17 cellular contexts compared by ENCODE assay signal in the genomic region with DNA sequence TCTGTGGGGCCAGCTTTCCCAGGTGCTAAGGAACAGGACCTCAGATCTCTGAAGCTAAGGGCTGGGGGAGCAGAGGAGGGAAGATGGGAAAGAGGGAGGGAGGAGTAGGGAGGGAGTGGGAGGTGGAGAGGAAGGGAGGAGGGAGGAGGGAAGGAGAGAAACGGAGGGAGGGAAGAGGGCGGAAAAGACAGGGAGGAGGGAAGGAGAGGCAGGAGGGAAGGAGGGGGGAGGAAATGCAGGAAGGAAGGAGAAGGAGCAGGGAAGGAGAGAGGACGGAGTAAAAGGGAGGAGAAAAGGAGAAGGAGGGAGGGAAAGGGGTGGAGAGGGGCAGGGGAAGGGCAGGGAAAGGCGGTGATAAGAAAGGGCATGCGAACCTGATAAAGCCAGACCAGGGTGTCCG.
A peak's percentile ranks its signal among the peaks of the same experiment; 100 is the strongest.
DNase-seq lines count a peak whose midpoint lies in the region; ATAC-seq, FAIRE-seq and TF ChIP-seq lines count a peak whose summit lies in the region.
"Had no signal": no experiment of that assay in that cellular context is flagged by ENCODE, and none has a peak within 500 bp of the region (broad histone marks: within the 10 kb centered on the region; RNA-seq: fewer than 3 reads in every experiment).

No MANE protein-coding gene starts in this region.

- peak overlapping the region in 1 of 2 experiments; percentile 36 for H3K4ac ChIP-seq in mesenchymal stem cell (ENCODE audit: low read depth in 1 of 2, low read length in 2 of 2)

- H3K27ac ChIP-seq in heart left ventricle (no peak overlapping the region), endothelial cell of umbilical vein (ENCODE audit: insufficient read depth, low read depth, low read length) (no peak overlapping the region), mesenchymal stem cell (ENCODE audit: low read length, poor library complexity, severe bottlenecking) (no peak overlapping the region), testis (peak overlapping the region; percentile 31 to 55), sigmoid colon (no peak overlapping the region)
- H3K27ac ChIP-seq: BLaER1, KMS-11 had no signal

- H3K9me3 ChIP-seq in heart left ventricle (no peaks in the 10 kb centered on the region), endothelial cell of umbilical vein (replicated peaks; ENCODE audit: control insufficient read depth, insufficient read depth, low read length) (no peaks in the 10 kb centered on the region), mesenchymal stem cell (ENCODE audit: control insufficient read depth, low read length) (no peaks in the 10 kb centered on the region), testis (no peaks in the 10 kb centered on the region), sigmoid colon (no peaks in the 10 kb centered on the region)
- H3K9me3 ChIP-seq: BLaER1 had no signal

- ATAC-seq in Right ventricle myocardium inferior (peak; percentile 5), heart left ventricle (no peak), GM19455 (IDR thresholded peaks at IDR 0.05; ENCODE audit: unreplicated experiment) (no peak)
- ATAC-seq: PC-3 had no signal

- no peak overlapping the region for H3K23ac ChIP-seq in mesenchymal stem cell (ENCODE audit: low read length in 2 of 2)

- H2BK5ac ChIP-seq in mesenchymal stem cell (ENCODE audit: low read depth, low read length, poor library complexity, severe bottlenecking): no peak overlapping the region

- no peaks in the 10 kb centered on the region for H3K79me2 ChIP-seq in endothelial cell of umbilical vein (ENCODE audit: control insufficient read depth, insufficient read depth, low read length)

- H4K91ac ChIP-seq in mesenchymal stem cell (ENCODE audit: low read length): no peak overlapping the region

- peak overlapping the region; percentile 65 for H2AFZ ChIP-seq in endothelial cell of umbilical vein (ENCODE audit: low read depth, low read length)
- no peak overlapping the region for H2AFZ ChIP-seq in mesenchymal stem cell (ENCODE audit: low read depth, low read length)

- H3K4me1 ChIP-seq in heart left ventricle: peaks cover 0 to 41% (median 7%) of the 10 kb centered on the region in 12 donors
- no peaks in the 10 kb centered on the region for H3K4me1 ChIP-seq in endothelial cell of umbilical vein (ENCODE audit: control insufficient read depth, extremely low read depth, insufficient read depth, low read length)
- H3K4me1 ChIP-seq in mesenchymal stem cell (ENCODE audit: control insufficient read depth, insufficient read depth, low read depth, low read length): peaks cover 16% of the 10 kb centered on the region
- H3K4me1 ChIP-seq in testis: peaks cover 41% of the 10 kb centered on the region
- peaks cover 0 to 3% (median under 1%) of the 10 kb centered on the region in 4 donors for H3K4me1 ChIP-seq in sigmoid colon

- H3K14ac ChIP-seq in mesenchymal stem cell (ENCODE audit: low read length in 2 of 2): no peak overlapping the region

- no peak overlapping the region for H3K9ac ChIP-seq in endothelial cell of umbilical vein (replicated peaks; ENCODE audit: extremely low read depth, insufficient read depth, low read length)
- no peak overlapping the region for H3K9ac ChIP-seq in mesenchymal stem cell (ENCODE audit: low read length)
- H3K9ac ChIP-seq: BLaER1, KMS-11 had no signal

- WGBS in heart left ventricle, 4 donors: 31 to 35% (median 33%) methylated on average over 6 of the region's 6 CpGs
- WGBS in mesenchymal stem cell: 30% methylated on average over 3 of the region's 6 CpGs
- WGBS in testis, 2 donors: 37 to 39% methylated on average over 6 of the region's 6 CpGs
- WGBS in sigmoid colon, 2 donors: 24 to 54% methylated on average over 6 of the region's 6 CpGs

- POLR2A ChIA-PET in endothelial cell of umbilical vein (lab: Charles Lee): no interaction called here

- BruUV-seq in endothelial cell of umbilical vein (replicated peaks; lab: Mats Ljungman, UMichigan): no TSS peak

- H4K8ac ChIP-seq in mesenchymal stem cell (ENCODE audit: low read length): peak overlapping the region; percentile 19

- TF ChIP-seq CTCF in heart left ventricle (IDR thresholded peaks at IDR 0.05) (no peak), endothelial cell of umbilical vein (IDR thresholded peaks at IDR 0.05; ENCODE audit: extremely low read depth in 1 of 2, insufficient read depth in 1 of 2, low read depth in 1 of 2, low read length in 2 of 2) (no peak), testis (IDR thresholded peaks at IDR 0.05) (no peak), sigmoid colon (IDR thresholded peaks at IDR 0.05) (no peak)

- TF ChIP-seq EP300 in sigmoid colon (IDR thresholded peaks at IDR 0.05): no peak

- H3K9me1 ChIP-seq in endothelial cell of umbilical vein (replicated peaks; ENCODE audit: control insufficient read depth, extremely low read depth, insufficient read depth, low read length): no peaks in the 10 kb centered on the region

- CTCF ChIA-PET in endothelial cell of umbilical vein (lab: Charles Lee): interaction anchor here (1.2 kb wide), 1 partner anchor 57 kb away, joined by 7 read pairs; no protein-coding TSS in a partner anchor

- no peak overlapping the region for H3K18ac ChIP-seq in mesenchymal stem cell (ENCODE audit: low read depth in 1 of 2, low read length in 2 of 2)

- H2BK15ac ChIP-seq in mesenchymal stem cell (ENCODE audit: low read depth, poor library complexity, severe bottlenecking): no peak overlapping the region

- no peak overlapping the region for H3K4me2 ChIP-seq in endothelial cell of umbilical vein (ENCODE audit: insufficient read depth, low read length)
- no peak overlapping the region for H3K4me2 ChIP-seq in mesenchymal stem cell (ENCODE audit: low read length, poor library complexity, severe bottlenecking)
- H3K4me2 ChIP-seq: BLaER1, KMS-11 had no signal

- H2AK5ac ChIP-seq in mesenchymal stem cell (ENCODE audit: low read length, severe bottlenecking): no peak overlapping the region

- TF ChIP-seq POLR2A in heart left ventricle (IDR thresholded peaks at IDR 0.05): no peak
- no peak for TF ChIP-seq POLR2A in endothelial cell of umbilical vein (IDR thresholded peaks at IDR 0.05; ENCODE audit: low read depth, low read length)
- no peak for TF ChIP-seq POLR2A in testis (IDR thresholded peaks at IDR 0.05)
- no peak for TF ChIP-seq POLR2A in sigmoid colon (IDR thresholded peaks at IDR 0.05)

- H3K79me1 ChIP-seq in mesenchymal stem cell (replicated peaks; ENCODE audit: low read length, poor library complexity, severe bottlenecking): no peaks in the 10 kb centered on the region

- H3K4me3 ChIP-seq in heart left ventricle (no peak overlapping the region), endothelial cell of umbilical vein (replicated peaks in 1 of 3; ENCODE audit: insufficient read depth in 1 of 3, low read depth in 1 of 3, low read length in 3 of 3) (no peak overlapping the region), mesenchymal stem cell (ENCODE audit: insufficient read depth in 1 of 2, low read depth in 1 of 2, low read length in 2 of 2) (no peak overlapping the region), testis (no peak overlapping the region), sigmoid colon (no peak overlapping the region)
- H3K4me3 ChIP-seq: BLaER1 had no signal

- dilution Hi-C loops in endothelial cell of umbilical vein (cut with MboI; ENCODE audit: extremely low pct_ligation_motif_present, low sequenced_read_pairs): no loop called here

- no peak for DNase-seq in Right ventricle myocardium inferior (ENCODE audit: missing footprints)
- no peak for DNase-seq in heart left ventricle
- no peak for DNase-seq in endothelial cell of umbilical vein (ENCODE audit: low read depth, low spot score)
- DNase-seq in mesenchymal stem cell: no peak
- no peak for DNase-seq in testis
- no peak for DNase-seq in sigmoid colon
- DNase-seq in KG1 (lab: John Stamatoyannopoulos, UW): no peak
- DNase-seq: 8988T, DMS 273 treated with DMSO at 0.1 percent for 48 hours, NCI-H1105, NCI-H1694 treated with DMSO at 0.1 percent for 48 hours, NCI-H446 treated with DMSO at 0.1 percent for 48 hours, NCI-H748 treated with DMSO at 0.1 percent for 48 hours, PC-3 had no signal

- peak overlapping the region; percentile 29 to 61 for H2BK12ac ChIP-seq in mesenchymal stem cell (ENCODE audit: low read length in 2 of 2)

- intact Hi-C loops in Right ventricle myocardium inferior (cut with DNase I): no loop called here
- intact Hi-C loops in heart left ventricle (cut with DNase I): no loop called here
- intact Hi-C loops in endothelial cell of umbilical vein (cut with micrococcal nuclease): no loop called here
- intact Hi-C loops in testis (cut with DNase I; ENCODE audit: low total_unique reads): no loop called here
- intact Hi-C loops in sigmoid colon (cut with DNase I): no loop called here

- H3K27me3 ChIP-seq in heart left ventricle: peaks cover 0 to 19% (median 0%) of the 10 kb centered on the region in 9 donors
- H3K27me3 ChIP-seq in endothelial cell of umbilical vein (ENCODE audit: control insufficient read depth in 2 of 2, insufficient read depth in 2 of 2, low read length in 2 of 2): peaks cover 0 to 2% of the 10 kb centered on the region in 2 experiments
- H3K27me3 ChIP-seq in mesenchymal stem cell (ENCODE audit: control insufficient read depth in 1 of 2, insufficient read depth in 1 of 2, low read length in 2 of 2): peaks cover 0 to 7% of the 10 kb centered on the region in 2 experiments
- H3K27me3 ChIP-seq in testis: no peaks in the 10 kb centered on the region
- no peaks in the 10 kb centered on the region for H3K27me3 ChIP-seq in sigmoid colon

- H3K36me3 ChIP-seq in heart left ventricle (no peaks in the 10 kb centered on the region), endothelial cell of umbilical vein (ENCODE audit: control insufficient read depth in 2 of 2, extremely low read depth in 1 of 2, insufficient read depth in 2 of 2, low read length in 2 of 2) (no peaks in the 10 kb centered on the region), mesenchymal stem cell (ENCODE audit: control insufficient read depth in 1 of 2, insufficient read depth in 2 of 2, low read depth in 1 of 2, low read length in 2 of 2) (peaks cover 0 to 2% of the 10 kb centered on the region in 2 experiments), testis (ENCODE audit: low read depth, missing control alignments) (no peaks in the 10 kb centered on the region), sigmoid colon (no peaks in the 10 kb centered on the region)
- H3K36me3 ChIP-seq: BLaER1 had no signal

- FAIRE-seq in endothelial cell of umbilical vein (lab: Jason Lieb, UNC): no peak

- no peaks in the 10 kb centered on the region for H4K20me1 ChIP-seq in endothelial cell of umbilical vein (replicated peaks; ENCODE audit: control insufficient read depth, extremely low read depth, insufficient read depth, low read length)
- H4K20me1 ChIP-seq: BLaER1 had no signal

- H2BK120ac ChIP-seq in mesenchymal stem cell (ENCODE audit: low read depth, low read length): no peak overlapping the region

TF ChIP-seq in endothelial cell of umbilical vein, 7 proteins besides CTCF, POLR2A, EP300 and RAD21 (continues in another document):
- no peak for TF ChIP-seq FOS (IDR thresholded peaks at IDR 0.05; ENCODE audit: borderline replicate concordance, insufficient read depth, low read length)
- TF ChIP-seq GATA2 (IDR thresholded peaks at IDR 0.05; ENCODE audit: insufficient read depth, insufficient read length, low read depth, low read length): no peak
- no peak for TF ChIP-seq MYC (IDR thresholded peaks at IDR 0.05; ENCODE audit: low read depth, low read length)
- no peak for TF ChIP-seq EZH2 (IDR thresholded peaks at IDR 0.05; ENCODE audit: borderline replicate concordance, low read depth, low read length, severe bottlenecking)

Comparison
In these comparisons a context has a peak if more than half of its experiments do, and no peak if none do; other contexts are left out.
1. H3K27ac ChIP-seq: peak in testis (2 of 2); none in heart left ventricle (0 of 12), endothelial cell of umbilical vein (single experiment), mesenchymal stem cell (single experiment) and sigmoid colon (0 of 4).